In the genomic region with DNA sequence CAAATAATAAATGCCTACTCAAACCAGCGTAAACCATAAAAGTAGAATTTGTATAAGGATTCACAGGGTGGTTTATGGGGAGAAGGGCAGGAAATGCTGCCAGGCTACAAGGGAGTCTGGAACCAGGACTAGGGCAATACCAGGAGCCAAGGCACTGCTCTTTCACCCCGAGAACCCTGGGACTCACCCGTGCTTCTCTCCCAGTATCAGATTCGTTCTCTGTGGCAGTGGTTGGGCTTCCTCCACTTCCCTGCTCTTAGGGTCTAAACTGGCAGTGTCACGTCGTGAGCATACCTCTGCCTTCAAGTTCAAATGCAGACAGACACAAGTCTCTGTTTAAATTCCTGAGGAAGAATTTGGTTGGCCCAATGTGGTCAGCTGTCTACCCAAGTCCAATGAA, we compare ENCODE assay signal across 20 cellular contexts.
"Had no signal": no experiment of that assay in that cellular context is flagged by ENCODE, and none has a peak within 500 bp of the region (broad histone marks: within the 10 kb centered on the region; RNA-seq: fewer than 3 reads in every experiment).

No MANE protein-coding gene starts in this region.

- H3K4me3 Mint-ChIP-seq: activated B cell treated with CpG ODN at 0.5 μM for 24 hours; activated naive CD8-positive, alpha-beta T cell treated with anti-CD3 and anti-CD28 coated beads for 36 hours; brain; immature natural killer cell; memory B cell; natural killer cell; stimulated activated memory B cell treated with anti-CD40 and anti-IgM and Interleukin-4, amounts not matched to agents 10 μg/mL and 1 μg/mL and 100 μg/mL, for 72 hours had no signal

- H3K9me3 Mint-ChIP-seq: activated B cell treated with CpG ODN at 0.5 μM for 24 hours; immature natural killer cell; memory B cell; natural killer cell; stimulated activated memory B cell treated with anti-CD40 and anti-IgM and Interleukin-4, amounts not matched to agents 10 μg/mL and 1 μg/mL and 100 μg/mL, for 72 hours; T-cell had no signal

- H3K36me3 ChIP-seq: spleen, thoracic aorta had no signal

- H3K9me3 ChIP-seq: spleen, thoracic aorta had no signal

- H3K27me3 Mint-ChIP-seq: activated B cell treated with CpG ODN at 0.5 μM for 24 hours; activated naive CD8-positive, alpha-beta T cell treated with anti-CD3 and anti-CD28 coated beads for 36 hours; brain; stimulated activated memory B cell treated with anti-CD40 and anti-IgM and Interleukin-4, amounts not matched to agents 10 μg/mL and 1 μg/mL and 100 μg/mL, for 72 hours; T-cell had no signal

- H3K27me3 ChIP-seq: spleen had no signal

- ATAC-seq: SK-N-SH treated with all-trans-retinoic acid at 6 μM for 48 hours; stimulated activated memory B cell treated with anti-CD40 and anti-IgM and Interleukin-4, amounts not matched to agents 10 μg/mL and 1 μg/mL and 100 μg/mL, for 72 hours; T-cell had no signal

- H3K36me3 Mint-ChIP-seq: memory B cell; natural killer cell; stimulated activated memory B cell treated with anti-CD40 and anti-IgM and Interleukin-4, amounts not matched to agents 10 μg/mL and 1 μg/mL and 100 μg/mL, for 72 hours; T-cell had no signal

- H3K27ac ChIP-seq: spleen, thoracic aorta had no signal

- H3K27ac Mint-ChIP-seq: activated B cell treated with CpG ODN at 0.5 μM for 24 hours; activated naive CD8-positive, alpha-beta T cell treated with anti-CD3 and anti-CD28 coated beads for 36 hours; immature natural killer cell; memory B cell; natural killer cell; stimulated activated memory B cell treated with anti-CD40 and anti-IgM and Interleukin-4, amounts not matched to agents 10 μg/mL and 1 μg/mL and 100 μg/mL, for 72 hours had no signal

- H3K4me1 Mint-ChIP-seq: activated B cell treated with CpG ODN at 0.5 μM for 24 hours, memory B cell had no signal

- H3K4me3 ChIP-seq: spleen, thoracic aorta had no signal

- DNase-seq: activated B cell treated with CpG ODN at 0.5 μM for 24 hours; activated CD4-positive, alpha-beta T cell treated with anti-CD3 and anti-CD28 coated beads for 48 hours; activated CD8-positive, alpha-beta memory T cell treated with anti-CD3 and anti-CD28 coated beads, Interleukin-2, amount 50 U/mL, for 4 hours; activated gamma-delta T cell; activated naive CD8-positive, alpha-beta T cell treated with anti-CD3 and anti-CD28 coated beads for 36 hours; activated T-cell treated with anti-CD3 and anti-CD28 coated beads, Interleukin-2, amount 50 U/mL, for 48 hours; immature natural killer cell; kidney glomerular epithelial cell; natural killer cell; spleen; stimulated activated CD4-positive, alpha-beta T cell treated with anti-CD3 and anti-CD28 coated beads, Interleukin-4, amount 100 ng/mL, for 4 hours; T-cell had no signal

- FAIRE-seq: colon, endometrium, frontal cortex had no signal
